In genomic region chr10:5147981-5148677, GRCh38 we compare ENCODE assay signal across 1 cellular context.
TF ChIP-seq lines count a peak whose summit lies in the region.

No MANE protein-coding gene starts in this region.

TF ChIP-seq in HepG2, 621 proteins besides CTCF, POLR2A, EP300 and RAD21 (continued from another document and continues in another):
- TF ChIP-seq POGK (CRISPR knock-in tag; conservative IDR thresholded peaks at IDR 0.05) (0 out of 2 replicates have a peak, but pooled peaks have one; percentile 37), ZUFSP (CRISPR knock-in tag; IDR thresholded peaks at IDR 0.05; ENCODE audit: borderline replicate concordance) (no peak), RXRB (CRISPR knock-in tag; IDR thresholded peaks at IDR 0.05; ENCODE audit: borderline replicate concordance) (peak; percentile 84), ZNF143 (CRISPR knock-in tag; IDR thresholded peaks at IDR 0.05) (no peak), ZNF816 (CRISPR knock-in tag; IDR thresholded peaks at IDR 0.05; ENCODE audit: borderline replicate concordance) (peak; percentile 11; the same call in 1 of the 2 replicates), ZNF512B (CRISPR knock-in tag; IDR thresholded peaks at IDR 0.05; ENCODE audit: borderline replicate concordance) (no peak), ZBTB37 (CRISPR knock-in tag; IDR thresholded peaks at IDR 0.05) (peak; percentile 78; the same call in 1 of the 2 replicates), RFX3 (CRISPR knock-in tag; IDR thresholded peaks at IDR 0.05) (no peak), TSC22D2 (CRISPR knock-in tag; IDR thresholded peaks at IDR 0.05; ENCODE audit: borderline replicate concordance) (0 out of 2 replicates have a peak, but pooled peaks have one; percentile 2), PAF1 (CRISPR knock-in tag; IDR thresholded peaks at IDR 0.05) (peak; percentile 35), ZNF510 (CRISPR knock-in tag; IDR thresholded peaks at IDR 0.05; ENCODE audit: low read depth) (no peak), HHEX (CRISPR knock-in tag; IDR thresholded peaks at IDR 0.05) (no peak), RNF219 (CRISPR knock-in tag; IDR thresholded peaks at IDR 0.05) (0 out of 2 replicates have a peak, but pooled peaks have one; percentile 23), POLR2G (IDR thresholded peaks at IDR 0.05; ENCODE audit: low read depth, low read length) (peak; percentile 53), MTF1 (CRISPR knock-in tag; IDR thresholded peaks at IDR 0.05) (no peak), NCOA2 (CRISPR knock-in tag; IDR thresholded peaks at IDR 0.05) (peak; percentile 99), LRRFIP1 (CRISPR knock-in tag; conservative IDR thresholded peaks at IDR 0.05) (no peak), CHD4 (IDR thresholded peaks at IDR 0.05; ENCODE audit: borderline replicate concordance, low read length) (peak; percentile 89; the same call in 1 of the 2 replicates), NR2F6 (IDR thresholded peaks at IDR 0.05) (peak; percentile 90), NR2F6 (CRISPR knock-in tag; IDR thresholded peaks at IDR 0.05) (peak; percentile 87), MTERF4 (CRISPR knock-in tag; IDR thresholded peaks at IDR 0.05) (no peak), ZNF790 (CRISPR knock-in tag; IDR thresholded peaks at IDR 0.05; ENCODE audit: borderline replicate concordance) (no peak), ZNF564 (CRISPR knock-in tag; IDR thresholded peaks at IDR 0.05) (no peak), NFE2 (CRISPR knock-in tag; IDR thresholded peaks at IDR 0.05) (peak; percentile 86; the same call in 1 of the 2 replicates), SP140L (CRISPR knock-in tag; IDR thresholded peaks at IDR 0.05; ENCODE audit: borderline replicate concordance) (peak; percentile 52; the same call in 1 of the 2 replicates), SAP130 (CRISPR knock-in tag; IDR thresholded peaks at IDR 0.05; ENCODE audit: low read depth) (peak; percentile 48; the same call in 1 of the 2 replicates), CCDC6 (CRISPR knock-in tag; IDR thresholded peaks at IDR 0.05) (no peak), ZBTB34 (CRISPR knock-in tag; IDR thresholded peaks at IDR 0.05) (peak; percentile 50; the same call in 1 of the 2 replicates), RCOR2 (CRISPR knock-in tag; IDR thresholded peaks at IDR 0.05) (peak; percentile 86; the same call in 1 of the 2 replicates), NBN (conservative IDR thresholded peaks at IDR 0.05) (no peak), SMYD3 (CRISPR knock-in tag; IDR thresholded peaks at IDR 0.05) (0 out of 2 replicates have a peak, but pooled peaks have one; percentile 41), TFE3 (CRISPR knock-in tag; IDR thresholded peaks at IDR 0.05) (peak; percentile 59; the same call in 1 of the 2 replicates), ATF2 (CRISPR knock-in tag; IDR thresholded peaks at IDR 0.05) (peak; percentile 64; the same call in 1 of the 2 replicates), MAFK (conservative IDR thresholded peaks at IDR 0.05 in 1 of 2, IDR thresholded peaks at IDR 0.05 in 1 of 2; ENCODE audit: low read length in 2 of 2) (peak; percentile 51 to 82), ZGPAT (CRISPR knock-in tag; IDR thresholded peaks at IDR 0.05) (peak; percentile 68), SUZ12 (IDR thresholded peaks at IDR 0.05; ENCODE audit: low read depth, low read length) (no peak), SOX5 (CRISPR knock-in tag; IDR thresholded peaks at IDR 0.05; ENCODE audit: borderline replicate concordance) (peak; percentile 88), LBX2 (CRISPR knock-in tag; IDR thresholded peaks at IDR 0.05; ENCODE audit: borderline replicate concordance) (no peak), GATAD1 (CRISPR knock-in tag; IDR thresholded peaks at IDR 0.05) (peak; percentile 52; the same call in 1 of the 2 replicates)
